In the genomic region with DNA sequence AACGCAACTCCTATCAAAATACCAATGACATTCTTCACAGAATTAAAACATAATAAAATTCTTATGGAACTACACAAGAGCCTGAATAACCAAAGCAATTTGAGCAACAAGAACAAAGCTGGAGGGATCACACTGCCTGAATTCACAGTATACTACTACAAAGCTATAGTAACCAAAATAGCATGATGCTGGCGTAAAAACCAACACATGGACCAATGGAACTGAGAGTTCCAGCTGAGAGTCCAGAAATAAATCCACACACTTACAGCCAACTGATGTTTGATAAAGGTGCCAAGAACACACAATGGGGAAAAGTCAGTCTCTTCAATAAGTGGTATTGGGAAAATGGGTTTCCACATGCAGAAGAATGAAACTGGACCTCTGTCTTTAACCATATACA, we compare ENCODE assay signal across 33 cellular contexts. TPM values are rescaled to one million over a fixed set of nuclear protein-coding genes. Genes with fewer than 3 reads are reported as not detected.
"Had no signal": no experiment of that assay in that cellular context is flagged by ENCODE, and none has a peak within 500 bp of the region (broad histone marks: within the 10 kb centered on the region; RNA-seq: fewer than 3 reads in every experiment).

No MANE protein-coding gene starts in this region.

- DNase-seq: activated CD4-positive, alpha-beta memory T cell treated with anti-CD3 and anti-CD28 coated beads for 36 hours; activated CD4-positive, alpha-beta T cell treated with anti-CD3 and anti-CD28 coated beads for 36 hours; activated CD4-positive, alpha-beta T cell treated with anti-CD3 and anti-CD28 coated beads, Interleukin-2, amount 10 ng/mL, durations not matched to agents 24 days and 14 days; activated CD4-positive, CD25-positive, alpha-beta regulatory T cell; activated CD4-positive, CD25-positive, alpha-beta regulatory T cell treated with anti-CD3 and anti-CD28 coated beads, Interleukin-2, amount 50 U/mL, for 72 hours; activated CD8-positive, alpha-beta memory T cell treated with anti-CD3 and anti-CD28 coated beads, Interleukin-2, amount 10 ng/mL, durations not matched to agents 7 days and 5 days; activated CD8-positive, alpha-beta memory T cell treated with anti-CD3 and anti-CD28 coated beads, Interleukin-2, amount 50 U/mL, for 4 hours; activated CD8-positive, alpha-beta T cell treated with anti-CD3 and anti-CD28 coated beads, Interleukin-2, amount 10 ng/mL, durations not matched to agents 7 days and 5 days; activated effector memory CD4-positive, alpha-beta T cell treated with anti-CD3 and anti-CD28 coated beads, Interleukin-2, amount 50 U/mL, for 16 hours; activated naive CD4-positive, alpha-beta T cell treated with anti-CD3 and anti-CD28 coated beads for 36 hours; activated naive CD8-positive, alpha-beta T cell treated with anti-CD3 and anti-CD28 coated beads for 36 hours; activated naive CD8-positive, alpha-beta T cell treated with anti-CD3 and anti-CD28 coated beads, Interleukin-2, amount 50 U/mL, for 24 hours; activated T-cell treated with anti-CD3 and anti-CD28 coated beads, Interleukin-2, amount 50 U/mL, for 1 hour; activated T-cell treated with anti-CD3 and anti-CD28 coated beads, Interleukin-2, amount 50 U/mL, for 48 hours; adrenal gland; amygdala; aorta; body of pancreas; central memory CD4-positive, alpha-beta T cell; cerebellar nuclear complex; colonic mucosa; dorsolateral prefrontal cortex; effector memory CD4-positive, alpha-beta T cell; endodermal cell; foreskin keratinocyte; T-helper 2 cell had no signal

- H3K27me3 ChIP-seq: adrenal gland, body of pancreas, colonic mucosa, dorsolateral prefrontal cortex, foreskin keratinocyte, gastroesophageal sphincter had no signal

- H3K4me3 ChIP-seq: adrenal gland, body of pancreas, colonic mucosa, dorsolateral prefrontal cortex, gastroesophageal sphincter had no signal

- ATAC-seq: activated CD4-positive, alpha-beta T cell treated with anti-CD3 and anti-CD28 coated beads for 36 hours; activated CD8-positive, alpha-beta memory T cell treated with anti-CD3 and anti-CD28 coated beads, Interleukin-2, amount 10 ng/mL, durations not matched to agents 7 days and 5 days; activated CD8-positive, alpha-beta T cell treated with anti-CD3 and anti-CD28 coated beads, Interleukin-2, amount 10 ng/mL, durations not matched to agents 7 days and 5 days; activated naive CD8-positive, alpha-beta T cell treated with anti-CD3 and anti-CD28 coated beads, Interleukin-2, amount 50 U/mL, for 24 hours; body of pancreas; esophagus mucosa; foreskin keratinocyte; gastroesophageal sphincter had no signal

- H3K36me3 ChIP-seq: adrenal gland, colonic mucosa, gastroesophageal sphincter had no signal

- H3K9me3 ChIP-seq: adrenal gland, body of pancreas, colonic mucosa, gastroesophageal sphincter had no signal

- H3K27ac ChIP-seq: adrenal gland, body of pancreas, colonic mucosa, dorsolateral prefrontal cortex, foreskin keratinocyte, gastroesophageal sphincter had no signal

- H3K4me1 ChIP-seq: adrenal gland, body of pancreas, colonic mucosa, gastroesophageal sphincter had no signal

RNA-seq across cellular contexts. Expression of gene MLIP, which starts 6.9 kb away (rescaled TPM):
- total RNA-seq: activated CD4-positive, alpha-beta memory T cell treated with anti-CD3 and anti-CD28 coated beads for 36 hours; activated CD4-positive, alpha-beta T cell treated with anti-CD3 and anti-CD28 coated beads for 36 hours; activated CD4-positive, alpha-beta T cell treated with anti-CD3 and anti-CD28 coated beads, Interleukin-2, amount 10 ng/mL, durations not matched to agents 24 days and 14 days; activated CD8-positive, alpha-beta memory T cell treated with anti-CD3 and anti-CD28 coated beads for 36 hours; activated CD8-positive, alpha-beta memory T cell treated with anti-CD3 and anti-CD28 coated beads, Interleukin-2, amount 10 ng/mL, durations not matched to agents 7 days and 5 days; activated CD8-positive, alpha-beta T cell treated with anti-CD3 and anti-CD28 coated beads, Interleukin-2, amount 10 ng/mL, durations not matched to agents 7 days and 5 days; activated naive CD4-positive, alpha-beta T cell treated with anti-CD3 and anti-CD28 coated beads for 36 hours; activated naive CD8-positive, alpha-beta T cell treated with anti-CD3 and anti-CD28 coated beads for 36 hours; activated T-helper 1 cell treated with anti-CD3 and anti-CD28 coated beads, Interleukin-12 subunit alpha, Interleukin-12 subunit beta, Interleukin-2, Interleukin-4 antibody, amounts not matched to agents 30 ng/mL and 10 ng/mL and 1 ng/mL, durations not matched to agents 14 hours and 24 hours and 36 hours; activated T-helper 2 cell treated with anti-CD3 and anti-CD28 coated beads, Interferon-gamma antibody, Interleukin-2, Interleukin-4, amounts not matched to agents 10 μg/mL and 5 μg/mL and 100 μg/mL, durations not matched to agents 14 hours and 24 hours and 36 hours; endodermal cell; epithelial cell of proximal tubule; foreskin keratinocyte; T-helper 1 cell treated with Interleukin-12 subunit alpha and Interleukin-12 subunit beta and Interleukin-4 antibody, amounts not matched to agents 30 ng/mL and 1 ng/mL, for 36 hours had no signal
- polyA plus RNA-seq: foreskin keratinocyte had no signal
